12 cellular contexts compared by ENCODE assay signal in the genomic region with DNA sequence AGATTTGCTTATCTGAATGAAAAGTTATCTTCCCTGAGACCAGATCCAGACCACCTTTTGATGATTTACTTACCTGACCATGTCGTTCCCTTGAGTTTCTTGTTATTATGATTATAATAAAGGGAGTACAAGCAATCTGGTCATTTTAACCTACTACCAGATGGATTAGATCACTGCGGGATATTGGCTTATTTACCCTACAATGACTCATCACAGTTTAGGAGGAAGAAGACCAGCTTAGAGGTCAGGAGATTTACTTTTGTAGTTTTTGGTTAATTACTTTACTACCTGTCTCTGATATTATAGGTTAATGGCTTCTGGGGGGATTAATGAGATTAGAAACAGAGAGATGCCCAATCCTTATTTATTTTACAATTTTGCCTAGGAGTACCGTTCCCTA. TPM values are rescaled to one million over a fixed set of nuclear protein-coding genes. Genes with fewer than 3 reads are reported as not detected.
DNase-seq lines count a peak whose midpoint lies in the region; ATAC-seq and TF ChIP-seq lines count a peak whose summit lies in the region.
"Had no signal": no experiment of that assay in that cellular context is flagged by ENCODE, and none has a peak within 500 bp of the region (broad histone marks: within the 10 kb centered on the region; RNA-seq: fewer than 3 reads in every experiment).

No MANE protein-coding gene starts in this region.

- peak overlapping the region; percentile 50; the same call in 1 of the 2 replicates for H3K27ac ChIP-seq in HCT116 (ENCODE audit: low read depth, low read length)
- H3K27ac ChIP-seq: tibial artery had no signal

- H3K4me3 ChIP-seq in HCT116 (replicated peaks in 1 of 2; ENCODE audit: low read depth in 1 of 2, low read length in 2 of 2) (no peak overlapping the region), choroid plexus epithelial cell (ENCODE audit: low read depth, low read length) (no peak overlapping the region)
- H3K4me3 ChIP-seq: tibial artery had no signal

- H3K4me2 ChIP-seq in HCT116 (ENCODE audit: low read length) = peak overlapping the region; percentile 52

- TF ChIP-seq CTCF in HCT116 (IDR thresholded peaks at IDR 0.05 in 2 of 3, conservative IDR thresholded peaks at IDR 0.05 in 1 of 3; ENCODE audit: borderline replicate concordance in 1 of 3, insufficient read depth in 1 of 3, low read depth in 2 of 3, low read length in 2 of 3) = no peak
- no peak for TF ChIP-seq CTCF in choroid plexus epithelial cell (conservative IDR thresholded peaks at IDR 0.05; ENCODE audit: low read depth, low read length)

- no peaks in the 10 kb centered on the region for H3K4me1 Mint-ChIP-seq in stimulated activated effector memory CD8-positive, alpha-beta T cell treated with anti-CD3 and anti-CD28 coated beads, Interleukin-12 subunit alpha, Interleukin-12 subunit beta, amount 100 ng/mL, for 72 hours

- peaks cover 19 to 25% of the 10 kb centered on the region in 2 experiments for H3K4me1 ChIP-seq in HCT116 (ENCODE audit: control insufficient read depth in 1 of 2, insufficient read depth in 2 of 2, low read length in 2 of 2)
- H3K4me1 ChIP-seq: tibial artery had no signal

- POLR2A ChIA-PET in HCT116 (lab: Charles Lee) = interaction anchor here (1.0 to 1.5 kb wide), 2 partner anchors 11 to 36 kb away, joined by 3 to 4 read pairs; partner anchors contain the start of gene PKIB

- no TSS peak for BruUV-seq in HCT116 (replicated peaks; lab: Mats Ljungman, UMichigan)

- peak overlapping the region; percentile 5 for H2AFZ ChIP-seq in HCT116 (ENCODE audit: low read depth, low read length, poor library complexity, severe bottlenecking)

- H3K4me3 Mint-ChIP-seq in stimulated activated effector memory CD8-positive, alpha-beta T cell treated with anti-CD3 and anti-CD28 coated beads, Interleukin-12 subunit alpha, Interleukin-12 subunit beta, amount 100 ng/mL, for 72 hours = no peak overlapping the region

- no peak for TF ChIP-seq RAD21 in HCT116 (IDR thresholded peaks at IDR 0.05; ENCODE audit: low read depth)

- TF ChIP-seq POLR2A in HCT116 (IDR thresholded peaks at IDR 0.05; ENCODE audit: borderline replicate concordance, extremely low read depth, insufficient read depth, insufficient read length) = no peak

- H3K36me3 ChIP-seq in HCT116 (ENCODE audit: control insufficient read depth in 1 of 2, insufficient read depth in 2 of 2, low read length in 2 of 2) = no peaks in the 10 kb centered on the region; a peak in 1 of 4 replicates
- H3K36me3 ChIP-seq: tibial artery had no signal

- no peak overlapping the region for H3K9ac ChIP-seq in HCT116 (ENCODE audit: low read length)

- H3K27me3 ChIP-seq in HCT116 (ENCODE audit: insufficient read depth, low read length) = no peaks in the 10 kb centered on the region
- H3K27me3 ChIP-seq: tibial artery had no signal

- CTCF ChIA-PET in HCT116 (lab: Charles Lee) = interaction anchor here (1.3 to 2.4 kb wide), 2 partner anchors 10 to 105 kb away, joined by 3 to 12 read pairs; partner anchors contain the start of gene PKIB

- H3K79me2 ChIP-seq in HCT116 (ENCODE audit: insufficient read depth, low read length) = no peaks in the 10 kb centered on the region

- DNase-seq in A172 (ENCODE audit: low spot score) = peak; percentile 18
- peak; percentile 34 for DNase-seq in HCT116 (ENCODE audit: low read depth, low spot score)
- DNase-seq in NCI-H748 (lab: John Stamatoyannopoulos, UW; ENCODE audit: unreplicated experiment) = peak; percentile 76
- DNase-seq in choroid plexus epithelial cell (ENCODE audit: low read depth) = peak; percentile 23
- DNase-seq in stimulated activated effector memory CD8-positive, alpha-beta T cell treated with anti-CD3 and anti-CD28 coated beads, Interleukin-12 subunit alpha, Interleukin-12 subunit beta, amount 100 ng/mL, for 72 hours (ENCODE audit: low spot score in 2 of 2) = no peak
- no peak for DNase-seq in middle frontal gyrus (ENCODE audit: extremely low spot score, low spot score)
- DNase-seq: activated naive CD4-positive, alpha-beta T cell treated with Interleukin-2 at 50 U/mL for 16 hours; DMS79 treated with DMSO at 0.1 percent for 48 hours; left cardiac atrium; tibial artery had no signal

- no peak overlapping the region for H3K27ac Mint-ChIP-seq in stimulated activated effector memory CD8-positive, alpha-beta T cell treated with anti-CD3 and anti-CD28 coated beads, Interleukin-12 subunit alpha, Interleukin-12 subunit beta, amount 100 ng/mL, for 72 hours

- intact Hi-C loops in HCT116 (cut with micrococcal nuclease) = no loop called here

- no peaks in the 10 kb centered on the region for H3K9me3 ChIP-seq in HCT116 (ENCODE audit: control insufficient read depth in 1 of 2, insufficient read depth in 1 of 2, low read depth in 1 of 2, low read length in 2 of 2)
- H3K9me3 ChIP-seq: tibial artery had no signal

- H3K36me3 Mint-ChIP-seq in stimulated activated effector memory CD8-positive, alpha-beta T cell treated with anti-CD3 and anti-CD28 coated beads, Interleukin-12 subunit alpha, Interleukin-12 subunit beta, amount 100 ng/mL, for 72 hours = no peaks in the 10 kb centered on the region

- peaks cover 4% of the 10 kb centered on the region for H3K9me3 Mint-ChIP-seq in stimulated activated effector memory CD8-positive, alpha-beta T cell treated with anti-CD3 and anti-CD28 coated beads, Interleukin-12 subunit alpha, Interleukin-12 subunit beta, amount 100 ng/mL, for 72 hours

- ATAC-seq in HCT116 (peak; percentile 81), HG02852 (IDR thresholded peaks at IDR 0.05; ENCODE audit: unreplicated experiment) (no peak), HG02610 (IDR thresholded peaks at IDR 0.05; ENCODE audit: unreplicated experiment) (no peak)
- no peak for ATAC-seq in stimulated activated effector memory CD8-positive, alpha-beta T cell treated with anti-CD3 and anti-CD28 coated beads, Interleukin-12 subunit alpha, Interleukin-12 subunit beta, amount 100 ng/mL, for 72 hours
- ATAC-seq: left cardiac atrium had no signal

- RAD21 ChIA-PET in HCT116 (lab: Charles Lee; ENCODE audit: low non-redundant PET in 1 of 2, low total read pairs in 2 of 2, uncharacterized antibody in 2 of 2, unreplicated experiment in 2 of 2) = no interaction called here

- no peaks in the 10 kb centered on the region for H3K9me2 ChIP-seq in HCT116 (ENCODE audit: insufficient read depth)

- no peaks in the 10 kb centered on the region for H4K20me1 ChIP-seq in HCT116 (ENCODE audit: insufficient read depth)

TF ChIP-seq in HCT116, 20 proteins besides CTCF, POLR2A, EP300 and RAD21:
- TF ChIP-seq JUND (IDR thresholded peaks at IDR 0.05) (peak; percentile 81), SP1 (IDR thresholded peaks at IDR 0.05; ENCODE audit: low read depth) (peak; percentile 56), ELF1 (IDR thresholded peaks at IDR 0.05; ENCODE audit: borderline replicate concordance, low read depth) (no peak), EZH2phosphoT487 (IDR thresholded peaks at IDR 0.05; ENCODE audit: borderline replicate concordance) (no peak), TCF7L2 (IDR thresholded peaks at IDR 0.05; ENCODE audit: borderline replicate concordance, extremely low read depth, insufficient read depth, insufficient read length) (no peak), EGR1 (IDR thresholded peaks at IDR 0.05; ENCODE audit: low read depth) (no peak), SIN3A (IDR thresholded peaks at IDR 0.05; ENCODE audit: low read depth) (no peak), POLR2AphosphoS5 (IDR thresholded peaks at IDR 0.05; ENCODE audit: low read depth, low read length) (peak; percentile 32; the same call in 1 of the 2 replicates), CEBPB (IDR thresholded peaks at IDR 0.05; ENCODE audit: low read depth) (peak; percentile 33), FOSL1 (IDR thresholded peaks at IDR 0.05; ENCODE audit: low read depth) (peak; percentile 83), CBX3 (IDR thresholded peaks at IDR 0.05; ENCODE audit: low read depth) (peak; percentile 87), SRF (IDR thresholded peaks at IDR 0.05; ENCODE audit: low read depth) (0 out of 2 replicates have a peak, but pooled peaks have one; percentile 30), MAX (IDR thresholded peaks at IDR 0.05) (no peak)
- TF ChIP-seq, protein P1, sequence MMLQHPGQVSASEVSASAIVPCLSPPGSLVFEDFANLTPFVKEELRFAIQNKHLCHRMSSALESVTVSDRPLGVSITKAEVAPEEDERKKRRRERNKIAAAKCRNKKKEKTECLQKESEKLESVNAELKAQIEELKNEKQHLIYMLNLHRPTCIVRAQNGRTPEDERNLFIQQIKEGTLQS (IDR thresholded peaks at IDR 0.05) = 0 out of 2 replicates have a peak, but pooled peaks have one; percentile 25

RNA-seq across cellular contexts. Expression of gene PKIB, which starts 10.7 kb away (rescaled TPM):
- 2.0 and 4.1 TPM in 2 replicates for total RNA-seq in A172 (2014; rRNA removed; shearing (Covaris generic))
- 24.0 TPM for total RNA-seq in HCT116 (2021; ENCODE audit: unreplicated experiment)
- 17.1 and 20.8 TPM in 2 replicates for polyA plus RNA-seq in HCT116 (2012)

Comparison
In these comparisons a context has a peak if more than half of its experiments do, and no peak if none do; other contexts are left out.
1. DNase-seq: peak in A172 (single experiment), HCT116 (single experiment), NCI-H748 (single experiment) and choroid plexus epithelial cell (single experiment); none in stimulated activated effector memory CD8-positive, alpha-beta T cell treated with anti-CD3 and anti-CD28 coated beads, Interleukin-12 subunit alpha, Interleukin-12 subunit beta, amount 100 ng/mL, for 72 hours (0 of 2) and middle frontal gyrus (single experiment).